18 cellular contexts compared by ENCODE assay signal in genomic region chr15:96119734-96120133, GRCh38.
DNase-seq lines count a peak whose midpoint lies in the region; ATAC-seq and TF ChIP-seq lines count a peak whose summit lies in the region.
"Had no signal": no experiment of that assay in that cellular context is flagged by ENCODE, and none has a peak within 500 bp of the region (broad histone marks: within the 10 kb centered on the region; RNA-seq: fewer than 3 reads in every experiment).

No MANE protein-coding gene starts in this region.

- no peak for TF ChIP-seq CTCF in esophagus muscularis mucosa (IDR thresholded peaks at IDR 0.05)
- TF ChIP-seq CTCF in neural crest cell (conservative IDR thresholded peaks at IDR 0.05) = no peak

- intact Hi-C loops in esophagus muscularis mucosa (cut with DNase I) (no loop called here), sciatic nerve (cut with DNase I) (no loop called here)

- no peak overlapping the region for H3K4me3 Mint-ChIP-seq in neural crest cell
- H3K4me3 Mint-ChIP-seq: HFFc6 had no signal

- H3K9me3 ChIP-seq in MG63 = no peaks in the 10 kb centered on the region
- H3K9me3 ChIP-seq in esophagus muscularis mucosa = no peaks in the 10 kb centered on the region
- H3K9me3 ChIP-seq: SJSA1 had no signal

- 91% methylated on average over 12 of the region's 12 CpGs for WGBS in esophagus muscularis mucosa

- no peaks in the 10 kb centered on the region for H3K4me1 ChIP-seq in esophagus muscularis mucosa

- no peaks in the 10 kb centered on the region for H3K9me3 Mint-ChIP-seq in neural crest cell
- H3K9me3 Mint-ChIP-seq: HFFc6 had no signal

- H3K27ac ChIP-seq in esophagus muscularis mucosa (replicated peaks in 1 of 4) = no peak overlapping the region
- H3K27ac ChIP-seq: C4-2B, KMS-11, RWPE1, SJSA1 had no signal

- peaks cover 4% of the 10 kb centered on the region for H3K36me3 Mint-ChIP-seq in neural crest cell (ENCODE audit: low read depth)

- DNase-seq in MG63 = peak; percentile 53
- DNase-seq in esophagus muscularis mucosa (ENCODE audit: extremely low spot score) = peak; percentile 21
- DNase-seq in neural crest cell (ENCODE audit: low read depth, low spot score) = no peak
- DNase-seq in glomerular visceral epithelial cell (ENCODE audit: extremely low spot score) = no peak
- no peak for DNase-seq in OCI-M1 (lab: John Stamatoyannopoulos, UW)
- no peak for DNase-seq in sciatic nerve (ENCODE audit: low spot score)
- no peak for DNase-seq in CD1c-positive myeloid dendritic cell (ENCODE audit: extremely low spot score)
- DNase-seq: HFFc6; NCI-H1092 treated with DMSO at 0.1 percent for 48 hours; NCI-H2081 treated with DMSO at 0.1 percent for 48 hours; NCI-H510A treated with DMSO at 0.1 percent for 48 hours; NK-92 treated with Interleukin-12 subunit alpha and Interleukin-12 subunit beta, amount 100 ng/mL, for 24 hours; PC-3 had no signal

- no peak for ATAC-seq in sciatic nerve
- ATAC-seq: HepG2, PC-3 had no signal

- peaks cover 16% of the 10 kb centered on the region for H3K4me1 Mint-ChIP-seq in neural crest cell

- no peak for TF ChIP-seq EP300 in esophagus muscularis mucosa (IDR thresholded peaks at IDR 0.05)

- TF ChIP-seq POLR2A in esophagus muscularis mucosa (IDR thresholded peaks at IDR 0.05; ENCODE audit: low read depth) = no peak

- H3K27me3 ChIP-seq in MG63 (no peaks in the 10 kb centered on the region), esophagus muscularis mucosa (no peaks in the 10 kb centered on the region)
- H3K27me3 ChIP-seq: SJSA1 had no signal

- H3K4me3 ChIP-seq in MG63 (no peak overlapping the region), esophagus muscularis mucosa (no peak overlapping the region)
- H3K4me3 ChIP-seq: SJSA1 had no signal

- no peaks in the 10 kb centered on the region for H3K27me3 Mint-ChIP-seq in neural crest cell (ENCODE audit: low read depth)

- peak overlapping the region; percentile 72 for H3K27ac Mint-ChIP-seq in neural crest cell (ENCODE audit: unreplicated experiment)
- H3K27ac Mint-ChIP-seq: HFFc6 had no signal

- H3K36me3 ChIP-seq in MG63 (no peaks in the 10 kb centered on the region), esophagus muscularis mucosa (no peaks in the 10 kb centered on the region)
- H3K36me3 ChIP-seq: SJSA1 had no signal

Comparison
In these comparisons a context has a peak if more than half of its experiments do, and no peak if none do; other contexts are left out.
1. DNase-seq: peak in MG63 (single experiment) and esophagus muscularis mucosa (single experiment); none in neural crest cell (single experiment), glomerular visceral epithelial cell (single experiment), OCI-M1 (single experiment), sciatic nerve (single experiment) and CD1c-positive myeloid dendritic cell (single experiment).